ENCODE assay signal across 8 cellular contexts in the genomic region with DNA sequence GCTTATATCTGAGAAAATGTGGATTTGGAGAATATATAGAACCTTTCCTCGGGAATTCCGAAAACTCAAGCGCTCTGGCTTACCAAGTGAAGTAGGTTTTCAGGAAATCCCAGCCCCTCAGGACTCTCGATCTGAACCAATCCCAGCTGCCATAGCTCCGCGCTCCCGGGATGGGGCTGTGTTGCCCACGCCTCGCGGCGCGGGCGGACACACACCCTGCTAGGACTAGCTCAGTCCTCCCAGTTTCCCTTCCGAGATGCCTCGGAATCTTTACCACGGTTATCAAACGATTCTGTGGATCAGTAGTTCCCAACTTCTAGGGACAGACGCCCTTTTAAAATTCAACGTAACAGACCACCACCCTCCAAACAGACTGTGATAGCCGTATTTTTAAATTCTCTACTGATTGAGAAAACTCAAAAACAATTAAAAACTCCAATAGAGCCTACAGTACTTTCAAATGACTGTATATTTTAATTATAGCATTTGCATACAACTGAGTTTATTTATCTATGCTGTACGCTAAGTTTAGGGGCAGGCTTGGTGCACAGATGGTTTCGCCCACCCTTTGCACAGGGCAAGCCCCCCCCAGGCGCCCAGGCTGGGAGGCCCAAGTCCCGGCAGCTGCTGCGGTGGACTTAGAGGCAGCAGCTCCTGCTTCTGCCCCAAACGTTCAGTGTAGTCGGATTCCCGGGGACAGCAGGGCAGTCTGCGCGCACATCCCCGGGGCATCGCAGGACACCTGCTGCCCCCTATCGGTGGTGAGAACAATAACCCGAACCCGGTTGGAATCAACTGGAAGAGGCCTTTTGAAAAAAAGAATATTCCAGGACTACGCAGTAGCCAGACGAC. TPM values are rescaled to one million over a fixed set of nuclear protein-coding genes. Genes with fewer than 3 reads are reported as not detected.
DNase-seq lines count a peak whose midpoint lies in the region; ATAC-seq lines count a peak whose summit lies in the region.

No MANE protein-coding gene starts in this region.

- H3K27ac ChIP-seq in cingulate gyrus (ENCODE audit: low read depth, low read length) = peak overlapping the region; percentile 98

- ATAC-seq in GM18502 (IDR thresholded peaks at IDR 0.05; ENCODE audit: poor library complexity, unreplicated experiment) (peak; percentile 51), HG02938 (IDR thresholded peaks at IDR 0.05; ENCODE audit: unreplicated experiment) (peak; percentile 59)

- DNase-seq in A172 (ENCODE audit: low spot score) (peak; percentile 79), NCI-H2107 treated with DMSO at 0.1 percent for 48 hours (lab: John Stamatoyannopoulos, UW; ENCODE audit: unreplicated experiment) (peak; percentile 47), kidney glomerular epithelial cell (lab: John Stamatoyannopoulos, UW) (peak; percentile 71)
- peak; percentile 63 for DNase-seq in activated CD4-positive, CD25-positive, alpha-beta regulatory T cell treated with anti-CD3 and anti-CD28 coated beads, Interleukin-2, amount 50 U/mL, for 72 hours
- peak; percentile 17 to 36 for DNase-seq in stimulated activated CD4-positive, alpha-beta T cell treated with anti-CD3 and anti-CD28 coated beads, Interleukin-1b, Interleukin-23, amount 100 ng/mL, for 1 hour (ENCODE audit: low read depth in 2 of 2)

RNA-seq across cellular contexts. Expression of a gene that starts 52.3 kb away (rescaled TPM):
- not detected in 2 replicates for total RNA-seq in A172 (2014; rRNA removed; shearing (Covaris generic))

Comparison
In these comparisons a context has a peak if more than half of its experiments do, and no peak if none do; other contexts are left out.
1. Peak in every context shown above with its lines: DNase-seq, ATAC-seq and H3K27ac ChIP-seq.
2. DNase-seq: peak in every context shown above with its lines; median percentile 79 in A172; 71 in kidney glomerular epithelial cell; 63 in activated CD4-positive, CD25-positive, alpha-beta regulatory T cell treated with anti-CD3 and anti-CD28 coated beads, Interleukin-2, amount 50 U/mL, for 72 hours; 47 in NCI-H2107 treated with DMSO at 0.1 percent for 48 hours; 26 in stimulated activated CD4-positive, alpha-beta T cell treated with anti-CD3 and anti-CD28 coated beads, Interleukin-1b, Interleukin-23, amount 100 ng/mL, for 1 hour.